In genomic region chr16:1351582-1352362, GRCh38 we compare ENCODE assay signal across 8 cellular contexts. TPM values are rescaled to one million over a fixed set of nuclear protein-coding genes. Genes with fewer than 3 reads are reported as not detected.
DNase-seq lines count a peak whose midpoint lies in the region; ATAC-seq, FAIRE-seq and TF ChIP-seq lines count a peak whose summit lies in the region.

Gene GNPTG (plus strand): TSS chr16:1351931. CDS start chr16:1351966, 35 bp downstream.
Gene TSR3 (minus strand): TSS chr16:1351878. CDS start chr16:1351804, 74 bp downstream.

- peak within 1 kb of the TSS; percentile 72 for H3K9ac ChIP-seq in endothelial cell of umbilical vein (replicated peaks; ENCODE audit: extremely low read depth, insufficient read depth, low read length)

- peak within 1 kb of the TSS; percentile 94 for H3K4me2 ChIP-seq in endothelial cell of umbilical vein (ENCODE audit: insufficient read depth, low read length)

- CTCF ChIA-PET in endothelial cell of umbilical vein (lab: Charles Lee) = interaction anchor here (1.5 kb wide), 1 partner anchor 11 kb away, joined by 4 read pairs; no protein-coding TSS in a partner anchor

- H3K79me2 ChIP-seq in endothelial cell of umbilical vein (ENCODE audit: control insufficient read depth, insufficient read depth, low read length) = peaks cover 51% of the 10 kb centered on the region

- no peaks in the 10 kb centered on the region for H3K27me3 Mint-ChIP-seq in CD14-positive monocyte (ENCODE audit: low read depth in 3 of 3)

- peak within 1 kb of the TSS; percentile 61 to 84 (median 69) for H3K4me3 ChIP-seq in endothelial cell of umbilical vein (replicated peaks in 1 of 3; ENCODE audit: insufficient read depth in 1 of 3, low read depth in 1 of 3, low read length in 3 of 3)

- H3K9me1 ChIP-seq in endothelial cell of umbilical vein (replicated peaks; ENCODE audit: control insufficient read depth, extremely low read depth, insufficient read depth, low read length) = no peaks in the 10 kb centered on the region

- peak within 1 kb of the TSS; percentile 82 to 93 (median 89) for H3K27ac Mint-ChIP-seq in CD14-positive monocyte

- H3K4me1 Mint-ChIP-seq in CD14-positive monocyte = peaks cover 36% of the 10 kb centered on the region

- H3K9me3 Mint-ChIP-seq in CD14-positive monocyte = peaks cover 0 to 4% (median 0%) of the 10 kb centered on the region in 7 donors

- DNase-seq in CD14-positive monocyte (ENCODE audit: low spot score) (peak; percentile 88), GM19239 (ENCODE audit: insufficient read length, low spot score) (peak; percentile 98), NOMO-1 treated with DMSO at 0.1 percent for 48 hours (lab: John Stamatoyannopoulos, UW; ENCODE audit: unreplicated experiment) (peak; percentile 56), endothelial cell of umbilical vein (ENCODE audit: low read depth, low spot score) (peak; percentile 81), middle frontal gyrus (ENCODE audit: extremely low spot score, low spot score) (peak; percentile 73)
- peak; percentile 96 for DNase-seq in activated CD8-positive, alpha-beta memory T cell treated with anti-CD3 and anti-CD28 coated beads, Interleukin-2, amount 50 U/mL, for 48 hours
- DNase-seq in stimulated activated CD8-positive, alpha-beta memory T cell treated with anti-CD3 and anti-CD28 coated beads, Interleukin-15, amount 100 ng/mL, for 48 hours (ENCODE audit: low read depth in 2 of 2) = peak; percentile 83 to 85

- peaks cover 13% of the 10 kb centered on the region for H3K4me1 ChIP-seq in endothelial cell of umbilical vein (ENCODE audit: control insufficient read depth, extremely low read depth, insufficient read depth, low read length)

- H3K36me3 ChIP-seq in endothelial cell of umbilical vein (ENCODE audit: control insufficient read depth in 2 of 2, extremely low read depth in 1 of 2, insufficient read depth in 2 of 2, low read length in 2 of 2) = peaks cover 0 to 11% of the 10 kb centered on the region in 2 experiments

- no peaks in the 10 kb centered on the region for H3K9me3 ChIP-seq in endothelial cell of umbilical vein (replicated peaks; ENCODE audit: control insufficient read depth, insufficient read depth, low read length)

- intact Hi-C loops in CD14-positive monocyte (cut with micrococcal nuclease) = loop anchor here in 1 of 2 donors (10.0 kb wide), 1 partner anchor 63 kb away; the partner anchor contains the start of gene UNKL
- intact Hi-C loops in endothelial cell of umbilical vein (cut with micrococcal nuclease) = no loop called here

- H3K27ac ChIP-seq in endothelial cell of umbilical vein (ENCODE audit: insufficient read depth, low read depth, low read length) = peak within 1 kb of the TSS; percentile 3

- peaks cover 16 to 35% of the 10 kb centered on the region in 2 donors for H3K36me3 Mint-ChIP-seq in CD14-positive monocyte

- no peaks in the 10 kb centered on the region for H3K27me3 ChIP-seq in endothelial cell of umbilical vein (ENCODE audit: control insufficient read depth in 2 of 2, insufficient read depth in 2 of 2, low read length in 2 of 2)

- TF ChIP-seq POLR2A in endothelial cell of umbilical vein (IDR thresholded peaks at IDR 0.05; ENCODE audit: low read depth, low read length) = peak; percentile 82

- dilution Hi-C loops in endothelial cell of umbilical vein (cut with MboI; ENCODE audit: extremely low pct_ligation_motif_present, low sequenced_read_pairs) = no loop called here

- POLR2A ChIA-PET in endothelial cell of umbilical vein (lab: Charles Lee) = no interaction called here

- BruUV-seq in endothelial cell of umbilical vein (replicated peaks; lab: Mats Ljungman, UMichigan) = no TSS peak

- ATAC-seq in HG03457 (IDR thresholded peaks at IDR 0.05; ENCODE audit: unreplicated experiment) = peak; percentile 41

- H3K4me3 Mint-ChIP-seq in CD14-positive monocyte = peak within 1 kb of the TSS; percentile 92 to 98

- no peaks in the 10 kb centered on the region for H4K20me1 ChIP-seq in endothelial cell of umbilical vein (replicated peaks; ENCODE audit: control insufficient read depth, extremely low read depth, insufficient read depth, low read length)

- FAIRE-seq in GM19239 (lab: Jason Lieb, UNC) (peak; percentile 64), endothelial cell of umbilical vein (lab: Jason Lieb, UNC) (peak; percentile 65)

- peak within 1 kb of the TSS; percentile 69 for H2AFZ ChIP-seq in endothelial cell of umbilical vein (ENCODE audit: low read depth, low read length)

- TF ChIP-seq CTCF in CD14-positive monocyte (IDR thresholded peaks at IDR 0.05) (no peak), endothelial cell of umbilical vein (IDR thresholded peaks at IDR 0.05; ENCODE audit: extremely low read depth in 1 of 2, insufficient read depth in 1 of 2, low read depth in 1 of 2, low read length in 2 of 2) (no peak)

TF ChIP-seq in endothelial cell of umbilical vein, 7 proteins besides CTCF, POLR2A, EP300 and RAD21:
- TF ChIP-seq FOS (IDR thresholded peaks at IDR 0.05; ENCODE audit: borderline replicate concordance, insufficient read depth, low read length) (no peak), MAX (IDR thresholded peaks at IDR 0.05; ENCODE audit: insufficient read depth, insufficient read length) (peak; percentile 94), GATA2 (IDR thresholded peaks at IDR 0.05; ENCODE audit: insufficient read depth, insufficient read length, low read depth, low read length) (no peak), POLR2AphosphoS5 (IDR thresholded peaks at IDR 0.05; ENCODE audit: insufficient read depth, low read depth, low read length) (peak; percentile 96)

RNA-seq across cellular contexts. Expression of gene GNPTG, which starts in this region (rescaled TPM):
- polyA plus RNA-seq in CD14-positive monocyte (10 to 100 TPM; 74.7 to 82.5 TPM), endothelial cell of umbilical vein (109 and 137 TPM in 2 replicates)
- 51.6 and 56.3 TPM in 2 replicates for total RNA-seq in endothelial cell of umbilical vein
- 88.9 and 119 TPM in 2 replicates for polyA plus RNA-seq in endothelial cell of umbilical vein (2011; cell fraction: cytosol; rRNA removed)
- 102 and 120 TPM in 2 replicates for polyA plus RNA-seq in endothelial cell of umbilical vein (2011; cell fraction: nucleus; rRNA removed)
- polyA plus RNA-seq in endothelial cell of umbilical vein (2012) = 29.8 and 51.0 TPM in 2 replicates
- 27.9 and 40.7 TPM in 2 replicates for polyA minus RNA-seq in endothelial cell of umbilical vein
- polyA minus RNA-seq in endothelial cell of umbilical vein (2011; cell fraction: cytosol; rRNA and poly(A)+ RNA removed) = 17.3 TPM
- polyA minus RNA-seq in endothelial cell of umbilical vein (2011; cell fraction: nucleus; rRNA and poly(A)+ RNA removed) = 11.6 and 24.3 TPM in 2 replicates

RNA-seq across cellular contexts. Expression of gene TSR3, which starts in this region (rescaled TPM):
- polyA plus RNA-seq in CD14-positive monocyte (10 to 100 TPM; 48.2 to 73.1 TPM), endothelial cell of umbilical vein (82.7 and 88.7 TPM in 2 replicates)
- total RNA-seq in endothelial cell of umbilical vein = 65.4 and 69.9 TPM in 2 replicates
- polyA plus RNA-seq in endothelial cell of umbilical vein (2011; cell fraction: cytosol; rRNA removed) = 51.6 and 68.7 TPM in 2 replicates
- 25.1 and 31.3 TPM in 2 replicates for polyA plus RNA-seq in endothelial cell of umbilical vein (2011; cell fraction: nucleus; rRNA removed)
- polyA plus RNA-seq in endothelial cell of umbilical vein (2012) = 54.6 and 74.3 TPM in 2 replicates
- 16.0 and 18.7 TPM in 2 replicates for polyA minus RNA-seq in endothelial cell of umbilical vein
- polyA minus RNA-seq in endothelial cell of umbilical vein (2011; cell fraction: cytosol; rRNA and poly(A)+ RNA removed) = 48.5 TPM
- polyA minus RNA-seq in endothelial cell of umbilical vein (2011; cell fraction: nucleus; rRNA and poly(A)+ RNA removed) = 4.2 and 10.8 TPM in 2 replicates

Comparison
In these comparisons a context has a peak if more than half of its experiments do, and no peak if none do; other contexts are left out.
1. Peak in every context shown above with its lines: DNase-seq, ATAC-seq, H3K4me3 ChIP-seq and H3K27ac ChIP-seq.